In the genomic region with DNA sequence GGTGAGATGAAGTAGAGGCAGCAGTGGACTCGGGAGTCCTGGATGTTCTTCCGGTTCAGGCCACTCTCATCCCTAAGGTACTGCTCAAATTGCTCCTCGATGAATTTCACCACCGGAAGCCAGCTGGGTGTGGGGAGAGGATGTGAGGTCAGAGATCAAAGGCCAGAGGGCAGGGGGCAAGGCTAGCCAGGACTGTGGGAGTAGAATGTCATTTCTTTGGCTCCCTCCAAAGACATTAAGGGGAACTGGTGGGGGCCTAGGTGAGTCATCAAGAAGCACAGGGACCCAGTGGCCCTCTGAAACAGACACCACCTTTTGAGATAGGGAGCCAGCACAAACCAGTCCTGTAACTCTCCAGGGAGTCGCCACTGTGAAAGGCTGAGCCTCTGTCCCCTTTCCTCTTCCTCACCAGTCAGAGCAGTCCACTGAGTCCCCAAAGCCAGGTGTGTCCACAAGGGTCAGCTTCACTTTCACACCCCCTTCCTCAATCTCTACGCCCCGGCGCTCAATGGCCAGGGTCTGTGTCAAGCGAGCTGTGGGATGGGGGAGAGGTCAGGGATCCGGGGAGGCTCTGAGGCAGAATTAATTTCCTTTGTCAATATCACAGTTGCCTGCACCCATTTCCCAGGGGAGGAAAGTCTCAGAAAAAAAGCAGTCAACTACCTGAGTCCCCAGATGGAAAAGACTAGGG, we compare ENCODE assay signal across 12 cellular contexts. TPM values are rescaled to one million over a fixed set of nuclear protein-coding genes. Genes with fewer than 3 reads are reported as not detected.
DNase-seq lines count a peak whose midpoint lies in the region; ATAC-seq and TF ChIP-seq lines count a peak whose summit lies in the region.
"Had no signal": no experiment of that assay in that cellular context is flagged by ENCODE, and none has a peak within 500 bp of the region (broad histone marks: within the 10 kb centered on the region; RNA-seq: fewer than 3 reads in every experiment).

No MANE protein-coding gene starts in this region.

- H3K4me1 Mint-ChIP-seq in stimulated activated naive CD8-positive, alpha-beta T cell treated with anti-CD3 and anti-CD28 coated beads, Interleukin-15, Interleukin-2, amounts not matched to agents 100 ng/mL and 50 ng/mL, for 24 hours (ENCODE audit: low read depth) = peaks cover 64% of the 10 kb centered on the region

- no peak for DNase-seq in stimulated activated naive CD8-positive, alpha-beta T cell treated with anti-CD3 and anti-CD28 coated beads, Interleukin-15, Interleukin-2, amounts not matched to agents 100 U/mL and 50 U/mL, for 24 hours
- peak; percentile 41 for DNase-seq in activated CD4-positive, alpha-beta T cell treated with anti-CD3 and anti-CD28 coated beads for 48 hours
- DNase-seq in lower lobe of right lung (no peak), foreskin melanocyte (no peak), A673 (ENCODE audit: low spot score) (no peak)
- DNase-seq: NCI-H526 had no signal

- H3K4me1 ChIP-seq in lower lobe of right lung (peaks cover 22% of the 10 kb centered on the region), A673 (ENCODE audit: insufficient read depth, low read length, poor library complexity, severe bottlenecking) (peaks cover 6% of the 10 kb centered on the region)

- peak overlapping the region; percentile 87 for H3K4me3 Mint-ChIP-seq in stimulated activated naive CD8-positive, alpha-beta T cell treated with anti-CD3 and anti-CD28 coated beads, Interleukin-15, Interleukin-2, amounts not matched to agents 100 ng/mL and 50 ng/mL, for 24 hours

- H3K27ac Mint-ChIP-seq in stimulated activated naive CD8-positive, alpha-beta T cell treated with anti-CD3 and anti-CD28 coated beads, Interleukin-15, Interleukin-2, amounts not matched to agents 100 ng/mL and 50 ng/mL, for 24 hours = peak overlapping the region; percentile 92

- BruUV-seq in A673 (replicated peaks; lab: Mats Ljungman, UMichigan) = no TSS peak

- H3K27me3 ChIP-seq in lower lobe of right lung (ENCODE audit: low read depth) = no peaks in the 10 kb centered on the region
- H3K27me3 ChIP-seq in A673 (replicated peaks; ENCODE audit: insufficient read depth, low read depth, low read length, poor library complexity) = no peaks in the 10 kb centered on the region

- CTCF ChIA-PET in A673 (lab: Charles Lee) = no interaction called here

- no peaks in the 10 kb centered on the region for H3K9me3 Mint-ChIP-seq in stimulated activated naive CD8-positive, alpha-beta T cell treated with anti-CD3 and anti-CD28 coated beads, Interleukin-15, Interleukin-2, amounts not matched to agents 100 ng/mL and 50 ng/mL, for 24 hours

- peaks cover 21% of the 10 kb centered on the region for H3K36me3 Mint-ChIP-seq in stimulated activated naive CD8-positive, alpha-beta T cell treated with anti-CD3 and anti-CD28 coated beads, Interleukin-15, Interleukin-2, amounts not matched to agents 100 ng/mL and 50 ng/mL, for 24 hours (ENCODE audit: low read depth)

- H3K36me3 ChIP-seq in lower lobe of right lung = no peaks in the 10 kb centered on the region
- H3K36me3 ChIP-seq in A673 (ENCODE audit: insufficient read depth, low read length, poor library complexity, severe bottlenecking) = no peaks in the 10 kb centered on the region

- H3K9me3 ChIP-seq in lower lobe of right lung (no peaks in the 10 kb centered on the region), A673 (ENCODE audit: low read depth, low read length, poor library complexity, severe bottlenecking) (no peaks in the 10 kb centered on the region)

- intact Hi-C loops in lower lobe of right lung (cut with DNase I) = no loop called here
- intact Hi-C loops in A673 (cut with micrococcal nuclease; ENCODE audit: unreplicated experiment) = no loop called here

- H3K4me3 ChIP-seq in lower lobe of right lung (peak overlapping the region; percentile 12), A673 (ENCODE audit: low read depth, low read length, poor library complexity, severe bottlenecking) (no peak overlapping the region)
- H3K4me3 ChIP-seq: lung had no signal

- no peaks in the 10 kb centered on the region for H3K27me3 Mint-ChIP-seq in stimulated activated naive CD8-positive, alpha-beta T cell treated with anti-CD3 and anti-CD28 coated beads, Interleukin-15, Interleukin-2, amounts not matched to agents 100 ng/mL and 50 ng/mL, for 24 hours

- no peak for TF ChIP-seq CTCF in lower lobe of right lung (IDR thresholded peaks at IDR 0.05)
- no peak for TF ChIP-seq CTCF in A673 (conservative IDR thresholded peaks at IDR 0.05; ENCODE audit: low read depth, low read length)

- POLR2A ChIA-PET in A673 (lab: Charles Lee; ENCODE audit: low non-redundant PET) = no interaction called here

- no peak for ATAC-seq in stimulated activated naive CD8-positive, alpha-beta T cell treated with anti-CD3 and anti-CD28 coated beads, Interleukin-15, Interleukin-2, amounts not matched to agents 100 U/mL and 50 U/mL, for 24 hours
- ATAC-seq in lower lobe of right lung (no peak), GM21381 (IDR thresholded peaks at IDR 0.05; ENCODE audit: unreplicated experiment) (no peak), HG02973 (IDR thresholded peaks at IDR 0.05; ENCODE audit: unreplicated experiment) (no peak)
- ATAC-seq: HCT116 had no signal

- peak overlapping the region; percentile 38 for H3K27ac ChIP-seq in lower lobe of right lung
- no peak overlapping the region for H3K27ac ChIP-seq in A673 (ENCODE audit: low read depth, low read length, poor library complexity, severe bottlenecking)

RNA-seq across cellular contexts. Expression of a gene that starts 0.9 kb away (rescaled TPM):
- total RNA-seq in lower lobe of right lung (6.0 TPM), A673 (2021) (0.86 and 1.3 TPM in 2 replicates)

RNA-seq across cellular contexts. Expression of a gene that starts 6.9 kb away (rescaled TPM):
- total RNA-seq in lower lobe of right lung (not detected), A673 (2021) (not detected in 2 replicates)
- total RNA-seq: lung, temporal lobe had no signal

RNA-seq across cellular contexts. Expression of a gene that starts 11.2 kb away (rescaled TPM):
- total RNA-seq in lower lobe of right lung = 36.9 TPM
- total RNA-seq in A673 (2021) = 59.3 and 66.0 TPM in 2 replicates

RNA-seq across cellular contexts. Expression of a gene that starts 13.7 kb away (rescaled TPM):
- 6.2 TPM for total RNA-seq in lower lobe of right lung
- total RNA-seq in A673 (2021) = 21.6 and 22.0 TPM in 2 replicates

RNA-seq across cellular contexts. Expression of a gene that starts 25.9 kb away (rescaled TPM):
- total RNA-seq in lower lobe of right lung (3.8 TPM), A673 (2021) (21.9 and 22.2 TPM in 2 replicates)
